ENCODE assay signal across 8 cellular contexts in genomic region chr12:75977590-75977951, GRCh38. TPM values are rescaled to one million over a fixed set of nuclear protein-coding genes. Genes with fewer than 3 reads are reported as not detected.
DNase-seq lines count a peak whose midpoint lies in the region; ATAC-seq and TF ChIP-seq lines count a peak whose summit lies in the region.

No MANE protein-coding gene starts in this region.

- intact Hi-C loops in activated CD4-positive, alpha-beta T cell treated with anti-CD3 and anti-CD28 coated beads, Interleukin-2, amount 10 ng/mL, durations not matched to agents 24 days and 14 days (cut with micrococcal nuclease), result loop anchor here (5.0 kb wide), 2 partner anchors 255 to 450 kb away; no protein-coding TSS in a partner anchor
- intact Hi-C loops in esophagus squamous epithelium (cut with DNase I), result no loop called here
- intact Hi-C loops in left colon (cut with DNase I, micrococcal nuclease), result no loop called here

- peak overlapping the region; percentile 69 for H3K4me3 Mint-ChIP-seq in activated CD4-positive, alpha-beta T cell treated with anti-CD3 and anti-CD28 coated beads, Interleukin-2, amount 10 ng/mL, durations not matched to agents 24 days and 14 days

- ATAC-seq in HG03175 (IDR thresholded peaks at IDR 0.05; ENCODE audit: unreplicated experiment) (no peak), left colon (no peak)

- no peaks in the 10 kb centered on the region for H3K79me2 ChIP-seq in OCI-LY3 (ENCODE audit: low read length)

- peaks cover 52% of the 10 kb centered on the region for H3K4me1 Mint-ChIP-seq in activated CD4-positive, alpha-beta T cell treated with anti-CD3 and anti-CD28 coated beads, Interleukin-2, amount 10 ng/mL, durations not matched to agents 24 days and 14 days

- H3K27me3 Mint-ChIP-seq in activated CD4-positive, alpha-beta T cell treated with anti-CD3 and anti-CD28 coated beads, Interleukin-2, amount 10 ng/mL, durations not matched to agents 24 days and 14 days, result no peaks in the 10 kb centered on the region

- H3K4me1 ChIP-seq in OCI-LY3 (ENCODE audit: low read length), result peaks cover 45% of the 10 kb centered on the region
- peaks cover 23 to 49% (median 48%) of the 10 kb centered on the region in 3 donors for H3K4me1 ChIP-seq in esophagus squamous epithelium
- H3K4me1 ChIP-seq in subcutaneous abdominal adipose tissue (ENCODE audit: control insufficient read depth in 5 of 5, insufficient read depth in 5 of 5, low read length in 5 of 5), result peaks cover 14 to 30% (median 25%) of the 10 kb centered on the region in 5 donors

- 16 to 34% methylated on average over 5 of the region's 5 CpGs for WGBS in esophagus squamous epithelium, 2 donors

- H3K4me2 ChIP-seq in OCI-LY3 (ENCODE audit: low read length), result peak overlapping the region; percentile 59

- H3K27me3 ChIP-seq in OCI-LY3 (ENCODE audit: low read depth, low read length) (no peaks in the 10 kb centered on the region), esophagus squamous epithelium (no peaks in the 10 kb centered on the region), subcutaneous abdominal adipose tissue (ENCODE audit: control insufficient read depth in 5 of 5, insufficient read depth in 4 of 5, low read length in 5 of 5) (peaks cover 0 to 3% (median 0%) of the 10 kb centered on the region in 5 donors)

- H4K20me1 ChIP-seq in OCI-LY3 (ENCODE audit: insufficient read depth, low read length), result no peaks in the 10 kb centered on the region

- no peak for TF ChIP-seq CTCF in OCI-LY3 (IDR thresholded peaks at IDR 0.05; ENCODE audit: low read depth, low read length)
- no peak for TF ChIP-seq CTCF in esophagus squamous epithelium (IDR thresholded peaks at IDR 0.05)

- no peak for DNase-seq in activated CD4-positive, alpha-beta T cell treated with anti-CD3 and anti-CD28 coated beads, Interleukin-2, amount 10 ng/mL, durations not matched to agents 24 days and 14 days
- no peak for DNase-seq in activated CD4-positive, alpha-beta T cell treated with anti-CD3 and anti-CD28 coated beads, Interleukin-2, amount 50 U/mL, for 48 hours
- no peak for DNase-seq in esophagus squamous epithelium (lab: John Stamatoyannopoulos, UW)
- no peak for DNase-seq in OCI-M2 (lab: John Stamatoyannopoulos, UW; ENCODE audit: unreplicated experiment)
- DNase-seq in left colon, result no peak

- H3K9me3 ChIP-seq in OCI-LY3 (ENCODE audit: insufficient read depth, low read length) (no peaks in the 10 kb centered on the region), esophagus squamous epithelium (no peaks in the 10 kb centered on the region), subcutaneous abdominal adipose tissue (ENCODE audit: control insufficient read depth in 5 of 5, low read length in 5 of 5) (no peaks in the 10 kb centered on the region)

- no peak for TF ChIP-seq POLR2A in esophagus squamous epithelium (IDR thresholded peaks at IDR 0.05)

- no peaks in the 10 kb centered on the region for H3K36me3 ChIP-seq in OCI-LY3 (replicated peaks; ENCODE audit: low read depth, low read length)
- no peaks in the 10 kb centered on the region for H3K36me3 ChIP-seq in esophagus squamous epithelium
- H3K36me3 ChIP-seq in subcutaneous abdominal adipose tissue (ENCODE audit: control insufficient read depth in 5 of 5, insufficient read depth in 5 of 5, low read length in 5 of 5), result no peaks in the 10 kb centered on the region

- peak overlapping the region; percentile 100 for H3K27ac Mint-ChIP-seq in activated CD4-positive, alpha-beta T cell treated with anti-CD3 and anti-CD28 coated beads, Interleukin-2, amount 10 ng/mL, durations not matched to agents 24 days and 14 days

- peaks cover 10% of the 10 kb centered on the region for H3K9me3 Mint-ChIP-seq in activated CD4-positive, alpha-beta T cell treated with anti-CD3 and anti-CD28 coated beads, Interleukin-2, amount 10 ng/mL, durations not matched to agents 24 days and 14 days

- 0 out of 2 replicates have a peak overlapping the region, but pooled peaks have one; percentile 10 for H3K4me3 ChIP-seq in OCI-LY3 (ENCODE audit: low read length)
- H3K4me3 ChIP-seq in esophagus squamous epithelium, result no peak overlapping the region
- H3K4me3 ChIP-seq in subcutaneous abdominal adipose tissue (ENCODE audit: low read depth in 1 of 5, low read length in 5 of 5), result no peak overlapping the region

- no peaks in the 10 kb centered on the region for H3K36me3 Mint-ChIP-seq in activated CD4-positive, alpha-beta T cell treated with anti-CD3 and anti-CD28 coated beads, Interleukin-2, amount 10 ng/mL, durations not matched to agents 24 days and 14 days (ENCODE audit: low read depth)

- H3K27ac ChIP-seq in OCI-LY3 (ENCODE audit: low read length), result no peak overlapping the region
- H3K27ac ChIP-seq in esophagus squamous epithelium, result peak overlapping the region; percentile 69 to 88 (median 83)
- peak overlapping the region; percentile 96 for H3K27ac ChIP-seq in subcutaneous abdominal adipose tissue (ENCODE audit: low read depth, low read length)

- no peak overlapping the region for H3K9ac ChIP-seq in OCI-LY3 (ENCODE audit: low read length)
- no peak overlapping the region for H3K9ac ChIP-seq in subcutaneous abdominal adipose tissue (ENCODE audit: low read length in 5 of 5)

- H2AFZ ChIP-seq in OCI-LY3 (ENCODE audit: low read depth, low read length), result no peak overlapping the region

RNA-seq across cellular contexts. Expression of gene PHLDA1, which starts 54.0 kb away (rescaled TPM):
- 59.6 and 60.7 TPM in 2 replicates for total RNA-seq in activated CD4-positive, alpha-beta T cell treated with anti-CD3 and anti-CD28 coated beads, Interleukin-2, amount 10 ng/mL, durations not matched to agents 24 days and 14 days
- total RNA-seq in esophagus squamous epithelium (10 to 100 TPM; 33.8 to 77.8 (median 56.7) TPM), left colon (1 to 10 TPM; 4.9 to 5.8 TPM)
